In genomic region chr7:35185578-35185907, GRCh38 we compare ENCODE assay signal across 8 cellular contexts.
DNase-seq lines count a peak whose midpoint lies in the region; ATAC-seq and TF ChIP-seq lines count a peak whose summit lies in the region.
"Not testable (repeated sequence)": the region's sequence is repeated elsewhere in the genome, so short reads cannot be mapped to it uniquely, and the experiment has no call there.

No MANE protein-coding gene starts in this region.

- H3K23ac ChIP-seq in trophoblast cell (ENCODE audit: low read length): not testable (repeated sequence)

- not testable (repeated sequence) for H2BK12ac ChIP-seq in trophoblast cell (ENCODE audit: low read length)

- H3K27me3 Mint-ChIP-seq in CD4-positive, alpha-beta memory T cell: peaks cover 22 to 23% of the 10 kb centered on the region in 2 donors
- H3K27me3 Mint-ChIP-seq in WTC11 (ENCODE audit: low read depth) (peaks cover 52% of the 10 kb centered on the region), glutamatergic neuron (ENCODE audit: unreplicated experiment) (peaks cover 11% of the 10 kb centered on the region), type B pancreatic cell (peaks cover 53% of the 10 kb centered on the region)

- H3K4me3 Mint-ChIP-seq in CD4-positive, alpha-beta memory T cell: peak overlapping the region in 5 of 8 donors; percentile 0 to 59 (median 5)
- peak overlapping the region; percentile 68 for H3K4me3 Mint-ChIP-seq in WTC11
- H3K4me3 Mint-ChIP-seq in glutamatergic neuron (ENCODE audit: unreplicated experiment): peak overlapping the region; percentile 37
- peak overlapping the region; percentile 92 for H3K4me3 Mint-ChIP-seq in type B pancreatic cell

- not testable (repeated sequence) for H3K14ac ChIP-seq in trophoblast cell (ENCODE audit: low read length)

- H2AK5ac ChIP-seq in trophoblast cell (ENCODE audit: low read length): not testable (repeated sequence)

- CTCF ChIA-PET in CD4-positive, alpha-beta memory T cell (lab: Charles Lee; ENCODE audit: partially characterized antibody): not testable (repeated sequence)
- CTCF ChIA-PET in WTC11 (lab: Charles Lee): interaction anchor here (0.9 to 2.0 kb wide), 4 partner anchors 147 to 439 kb away, joined by 3 to 6 read pairs (median 6); no protein-coding TSS in a partner anchor

- peak overlapping the region; percentile 86 for H4K91ac ChIP-seq in trophoblast cell (ENCODE audit: low read depth, low read length)

- peak overlapping the region; percentile 84 for H3K4me2 ChIP-seq in trophoblast cell (ENCODE audit: low read length)

- not testable (repeated sequence) for TF ChIP-seq POLR2A in right lobe of liver (IDR thresholded peaks at IDR 0.05)

- not testable (repeated sequence) for H2AFZ ChIP-seq in trophoblast cell (ENCODE audit: insufficient read depth, low read length, poor library complexity)

- H3K36me3 ChIP-seq in CD4-positive, alpha-beta memory T cell (ENCODE audit: insufficient read depth, low read length); MG63; right lobe of liver; trophoblast cell (ENCODE audit: control insufficient read depth in 1 of 2, insufficient read depth in 2 of 2, low read length in 2 of 2): not testable (repeated sequence)

- H3K4me3 ChIP-seq in CD4-positive, alpha-beta memory T cell (ENCODE audit: low read length in 2 of 2): not testable (repeated sequence)
- H3K4me3 ChIP-seq in MG63 (peak overlapping the region; percentile 49), choroid plexus epithelial cell (ENCODE audit: low read depth, low read length) (peak overlapping the region; percentile 49), right lobe of liver (peak overlapping the region; percentile 22 to 43 (median 34)), trophoblast cell (ENCODE audit: low read depth, low read length) (peak overlapping the region; percentile 72)

- POLR2A ChIA-PET in CD4-positive, alpha-beta memory T cell (lab: Charles Lee; ENCODE audit: partially characterized antibody); WTC11 (lab: Charles Lee): not testable (repeated sequence)

- DNase-seq in CD4-positive, alpha-beta memory T cell; MG63; WTC11 (ENCODE audit: low spot score); choroid plexus epithelial cell (ENCODE audit: low read depth); glutamatergic neuron; right lobe of liver; trophoblast cell; type B pancreatic cell (ENCODE audit: extremely low spot score, unreplicated experiment): not testable (repeated sequence)

- H3K4ac ChIP-seq in trophoblast cell (ENCODE audit: low read depth, low read length): not testable (repeated sequence)

- not testable (repeated sequence) for H3K27ac Mint-ChIP-seq in CD4-positive, alpha-beta memory T cell; WTC11; glutamatergic neuron (ENCODE audit: unreplicated experiment); type B pancreatic cell

- H3K9me3 Mint-ChIP-seq in CD4-positive, alpha-beta memory T cell; WTC11; glutamatergic neuron (ENCODE audit: unreplicated experiment); type B pancreatic cell: not testable (repeated sequence)

- 0% methylated on average over 12 of the region's 14 CpGs for WGBS in right lobe of liver (ENCODE audit: insufficient coverage, low coverage, low lambda C conversion rate, missing lambda C conversion rate)
- no CpG with 5 or more reads among the region's 14 CpGs for WGBS in trophoblast cell (ENCODE audit: extremely low coverage, insufficient coverage, insufficient read length)

- H4K12ac ChIP-seq in trophoblast cell (ENCODE audit: low read depth, low read length): not testable (repeated sequence)

- not testable (repeated sequence) for H3K4me1 ChIP-seq in CD4-positive, alpha-beta memory T cell (ENCODE audit: insufficient read depth, low read length); right lobe of liver; trophoblast cell (ENCODE audit: control insufficient read depth in 1 of 2, insufficient read depth in 2 of 2, low read length in 2 of 2)

- H3K79me2 ChIP-seq in trophoblast cell (ENCODE audit: control insufficient read depth, insufficient read depth, low read length, poor library complexity): not testable (repeated sequence)

- H2BK120ac ChIP-seq in trophoblast cell (ENCODE audit: insufficient read depth, low read length, poor library complexity): not testable (repeated sequence)

- TF ChIP-seq CTCF in WTC11 (IDR thresholded peaks at IDR 0.05); choroid plexus epithelial cell (conservative IDR thresholded peaks at IDR 0.05; ENCODE audit: low read depth, low read length); glutamatergic neuron (IDR thresholded peaks at IDR 0.05; ENCODE audit: partially characterized antibody, unreplicated experiment); right lobe of liver (IDR thresholded peaks at IDR 0.05): not testable (repeated sequence)
- peak; percentile 28 for TF ChIP-seq CTCF in type B pancreatic cell (conservative IDR thresholded peaks at IDR 0.05)

- ATAC-seq in WTC11: peak; percentile 65
- not testable (repeated sequence) for ATAC-seq in right lobe of liver

- peaks cover 6 to 18% (median 7%) of the 10 kb centered on the region in 4 donors for H3K4me1 Mint-ChIP-seq in CD4-positive, alpha-beta memory T cell
- H3K4me1 Mint-ChIP-seq in WTC11 (peaks cover 15% of the 10 kb centered on the region), type B pancreatic cell (ENCODE audit: unreplicated experiment) (peaks cover 10% of the 10 kb centered on the region)
- H3K4me1 Mint-ChIP-seq in glutamatergic neuron (ENCODE audit: low read depth, unreplicated experiment): not testable (repeated sequence)

- H3K36me3 Mint-ChIP-seq in CD4-positive, alpha-beta memory T cell; WTC11; glutamatergic neuron (ENCODE audit: unreplicated experiment); type B pancreatic cell: not testable (repeated sequence)

- not testable (repeated sequence) for H3K9ac ChIP-seq in trophoblast cell (ENCODE audit: low read length)

- not testable (repeated sequence) for H2BK5ac ChIP-seq in trophoblast cell (ENCODE audit: low read depth, low read length, poor library complexity)

- not testable (repeated sequence) for H3K79me1 ChIP-seq in trophoblast cell (ENCODE audit: low read length)

- H3K27ac ChIP-seq in CD4-positive, alpha-beta memory T cell (ENCODE audit: low read depth, low read length); right lobe of liver; trophoblast cell (ENCODE audit: low read depth, low read length): not testable (repeated sequence)

- intact Hi-C loops in CD4-positive, alpha-beta memory T cell (cut with micrococcal nuclease); right lobe of liver (cut with DNase I): not testable (repeated sequence)

- H3K9me3 ChIP-seq in CD4-positive, alpha-beta memory T cell (ENCODE audit: control insufficient read depth in 1 of 2, low read length in 2 of 2); MG63; right lobe of liver; trophoblast cell (ENCODE audit: insufficient read depth, low read depth, low read length): not testable (repeated sequence)

- not testable (repeated sequence) for H4K8ac ChIP-seq in trophoblast cell (ENCODE audit: low read depth, low read length)

- not testable (repeated sequence) for H3K18ac ChIP-seq in trophoblast cell (ENCODE audit: low read length)

- H3K27me3 ChIP-seq in CD4-positive, alpha-beta memory T cell (ENCODE audit: insufficient read depth, low read length); MG63; right lobe of liver; trophoblast cell (ENCODE audit: insufficient read depth, low read length): not testable (repeated sequence)

Comparison
In these comparisons a context has a peak if more than half of its experiments do, and no peak if none do; other contexts are left out.
1. H3K4me3 Mint-ChIP-seq: peak in every context shown above with its lines; median percentile 92 in type B pancreatic cell; 68 in WTC11; 37 in glutamatergic neuron; 5 in CD4-positive, alpha-beta memory T cell.